In the genomic region with DNA sequence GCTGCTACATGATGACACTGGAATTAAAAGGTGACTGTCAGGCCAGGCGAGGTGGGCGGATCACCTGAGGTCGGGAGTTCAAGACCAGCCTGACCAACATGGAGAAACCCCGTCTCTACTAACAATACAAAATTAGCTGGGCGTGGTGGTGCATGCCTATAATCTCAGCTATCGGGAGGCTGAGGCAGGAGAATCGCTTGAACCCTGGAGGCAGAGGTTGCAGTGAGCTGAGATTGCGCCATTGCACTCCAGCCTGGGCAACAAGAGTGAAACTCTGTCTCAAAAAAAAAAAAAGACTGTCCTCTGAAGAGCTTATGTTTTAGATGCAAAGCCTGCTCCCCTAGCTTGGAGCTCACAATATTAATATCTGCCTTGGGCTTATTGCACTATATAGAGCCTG, we compare ENCODE assay signal across 7 cellular contexts. TPM values are rescaled to one million over a fixed set of nuclear protein-coding genes. Genes with fewer than 3 reads are reported as not detected.
"Had no signal": no experiment of that assay in that cellular context is flagged by ENCODE, and none has a peak within 500 bp of the region (broad histone marks: within the 10 kb centered on the region; RNA-seq: fewer than 3 reads in every experiment).

No MANE protein-coding gene starts in this region.

RNA-seq across cellular contexts. Expression of a gene that starts 55.9 kb away (rescaled TPM):
- total RNA-seq: activated CD4-positive, alpha-beta memory T cell treated with anti-CD3 and anti-CD28 coated beads for 36 hours; activated CD4-positive, alpha-beta T cell treated with anti-CD3 and anti-CD28 coated beads, Interleukin-2, amount 10 ng/mL, durations not matched to agents 7 days and 5 days; activated naive CD4-positive, alpha-beta T cell treated with anti-CD3 and anti-CD28 coated beads, Interleukin-2, amount 50 U/mL, for 72 hours; activated T-cell treated with anti-CD3 and anti-CD28 coated beads, Interleukin-2, amount 50 U/mL, for 4 hours; K562; Right ventricle myocardium inferior; T-cell had no signal
